ENCODE assay signal across 8 cellular contexts in the genomic region with DNA sequence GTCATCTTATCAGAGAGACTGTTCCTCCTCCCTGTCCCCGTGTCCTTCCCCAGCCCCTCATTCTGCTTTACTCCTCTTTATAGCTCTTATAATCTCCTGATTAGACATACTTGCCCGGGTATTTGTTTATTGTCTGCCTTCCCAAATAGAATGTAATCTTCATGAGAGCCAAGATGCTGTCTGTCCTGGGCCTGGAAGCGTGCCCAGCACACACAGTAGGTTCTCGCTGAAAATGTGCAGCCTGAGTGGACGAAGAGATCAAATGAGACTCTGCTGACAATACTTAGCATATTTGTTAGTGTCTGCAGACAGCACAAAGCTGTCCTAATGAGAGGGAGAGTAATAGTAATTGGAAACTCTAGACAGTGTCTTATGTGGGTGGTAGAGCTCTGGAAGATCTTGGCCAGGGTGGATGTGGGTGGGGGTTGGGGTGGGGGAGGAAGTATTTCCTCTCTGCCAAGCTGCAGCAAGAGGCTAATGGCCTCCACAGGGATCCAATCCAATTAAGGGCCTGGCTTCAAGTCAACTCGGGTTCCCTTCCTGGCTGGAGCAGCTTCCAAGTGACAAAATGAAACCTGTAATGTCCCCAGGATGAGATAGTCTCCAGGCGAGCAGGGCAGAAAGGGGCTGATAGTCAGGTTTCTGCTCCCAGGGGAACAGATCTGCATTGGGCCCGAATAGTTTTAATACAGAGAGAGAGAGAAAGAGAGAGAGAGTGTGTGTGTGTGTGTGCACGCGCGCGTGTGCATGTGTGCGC. TPM values are rescaled to one million over a fixed set of nuclear protein-coding genes. Genes with fewer than 3 reads are reported as not detected.
DNase-seq lines count a peak whose midpoint lies in the region; ATAC-seq and TF ChIP-seq lines count a peak whose summit lies in the region.

No MANE protein-coding gene starts in this region.

- no peaks in the 10 kb centered on the region for H3K36me3 ChIP-seq in Caco-2 (ENCODE audit: control insufficient read depth, insufficient read depth, low read length)

- H3K27ac Mint-ChIP-seq in Caco-2 (ENCODE audit: unreplicated experiment) (peak overlapping the region; percentile 40), endothelial cell (ENCODE audit: unreplicated experiment) (peak overlapping the region; percentile 6)

- CTCF ChIA-PET in Caco-2 (lab: Charles Lee), result interaction anchor here (0.9 kb wide), 1 partner anchor 47 kb away, joined by 3 read pairs; no protein-coding TSS in a partner anchor

- intact Hi-C loops in Caco-2 (cut with micrococcal nuclease; ENCODE audit: unreplicated experiment), result no loop called here

- no peaks in the 10 kb centered on the region for H3K27me3 ChIP-seq in Caco-2 (replicated peaks; ENCODE audit: control insufficient read depth, insufficient read depth, low read length)

- H3K4me1 Mint-ChIP-seq in Caco-2 (ENCODE audit: low read depth, unreplicated experiment), result peaks cover 13% of the 10 kb centered on the region
- H3K4me1 Mint-ChIP-seq in endothelial cell (ENCODE audit: unreplicated experiment), result peaks cover 10% of the 10 kb centered on the region

- ATAC-seq in omental fat pad (ENCODE audit: low FRiP score) (peak; percentile 48), HG02970 (IDR thresholded peaks at IDR 0.05; ENCODE audit: low FRiP score, unreplicated experiment) (no peak), GM18505 (IDR thresholded peaks at IDR 0.05; ENCODE audit: unreplicated experiment) (no peak)

- no peak for TF ChIP-seq POLR2A in GM18505 (IDR thresholded peaks at IDR 0.05; ENCODE audit: borderline replicate concordance, extremely low read depth, insufficient read depth, insufficient read length)

- POLR2A ChIA-PET in Caco-2 (lab: Charles Lee), result no interaction called here

- H3K27me3 Mint-ChIP-seq in Caco-2 (ENCODE audit: insufficient read depth, unreplicated experiment) (no peaks in the 10 kb centered on the region), endothelial cell (ENCODE audit: unreplicated experiment) (peaks cover 2% of the 10 kb centered on the region)

- H3K9me3 Mint-ChIP-seq in Caco-2 (ENCODE audit: unreplicated experiment) (no peaks in the 10 kb centered on the region), endothelial cell (ENCODE audit: unreplicated experiment) (no peaks in the 10 kb centered on the region)

- no peaks in the 10 kb centered on the region for H3K36me3 Mint-ChIP-seq in Caco-2 (ENCODE audit: insufficient read depth, unreplicated experiment)
- no peaks in the 10 kb centered on the region for H3K36me3 Mint-ChIP-seq in endothelial cell (ENCODE audit: low read depth, unreplicated experiment)

- H3K9me3 ChIP-seq in Caco-2, result no peaks in the 10 kb centered on the region

- H3K4me1 ChIP-seq in Caco-2, result peaks cover 15% of the 10 kb centered on the region

- DNase-seq in Caco-2 (no peak), NCI-H524 (lab: John Stamatoyannopoulos, UW) (peak; percentile 65 to 79), endothelial cell (ENCODE audit: low spot score) (no peak), omental fat pad (ENCODE audit: low spot score) (no peak), A172 (ENCODE audit: low spot score) (no peak)
- no peak for DNase-seq in activated CD4-positive, CD25-positive, alpha-beta regulatory T cell treated with anti-CD3 and anti-CD28 coated beads, Interleukin-2, amount 50 U/mL, for 72 hours

- no peak overlapping the region for H3K4me3 ChIP-seq in Caco-2 (ENCODE audit: low read depth, low read length)

- no TSS peak for BruUV-seq in Caco-2 (replicated peaks; lab: Mats Ljungman, UMichigan)

- H3K4me3 Mint-ChIP-seq in Caco-2 (ENCODE audit: unreplicated experiment) (peak overlapping the region; percentile 6), endothelial cell (ENCODE audit: unreplicated experiment) (no peak overlapping the region)

- TF ChIP-seq CTCF in Caco-2 (IDR thresholded peaks at IDR 0.05; ENCODE audit: insufficient read depth in 1 of 2, low read depth in 1 of 2, low read length in 1 of 2, severe bottlenecking in 1 of 2, unreplicated experiment in 1 of 2) (no peak), endothelial cell (IDR thresholded peaks at IDR 0.05; ENCODE audit: unreplicated experiment) (no peak), omental fat pad (IDR thresholded peaks at IDR 0.05) (no peak)

RNA-seq across cellular contexts. Expression of gene CLIC4, which starts 9.4 kb away (rescaled TPM):
- 125 and 140 TPM in 2 replicates for total RNA-seq in Caco-2 (2022)
- total RNA-seq in endothelial cell (ENCODE audit: unreplicated experiment), result 109 TPM
- total RNA-seq in omental fat pad, result 100 to 1,000 TPM; 205 to 309 (median 292) TPM
- 209 and 218 TPM in 2 replicates for total RNA-seq in A172 (2014; rRNA removed; shearing (Covaris generic))

Comparison
In these comparisons a context has a peak if more than half of its experiments do, and no peak if none do; other contexts are left out.
1. DNase-seq: peak in NCI-H524 (2 of 2); none in Caco-2 (0 of 2), endothelial cell (single experiment), omental fat pad (single experiment), activated CD4-positive, CD25-positive, alpha-beta regulatory T cell treated with anti-CD3 and anti-CD28 coated beads, Interleukin-2, amount 50 U/mL, for 72 hours (single experiment) and A172 (single experiment).